ENCODE assay signal across 7 cellular contexts in the genomic region with DNA sequence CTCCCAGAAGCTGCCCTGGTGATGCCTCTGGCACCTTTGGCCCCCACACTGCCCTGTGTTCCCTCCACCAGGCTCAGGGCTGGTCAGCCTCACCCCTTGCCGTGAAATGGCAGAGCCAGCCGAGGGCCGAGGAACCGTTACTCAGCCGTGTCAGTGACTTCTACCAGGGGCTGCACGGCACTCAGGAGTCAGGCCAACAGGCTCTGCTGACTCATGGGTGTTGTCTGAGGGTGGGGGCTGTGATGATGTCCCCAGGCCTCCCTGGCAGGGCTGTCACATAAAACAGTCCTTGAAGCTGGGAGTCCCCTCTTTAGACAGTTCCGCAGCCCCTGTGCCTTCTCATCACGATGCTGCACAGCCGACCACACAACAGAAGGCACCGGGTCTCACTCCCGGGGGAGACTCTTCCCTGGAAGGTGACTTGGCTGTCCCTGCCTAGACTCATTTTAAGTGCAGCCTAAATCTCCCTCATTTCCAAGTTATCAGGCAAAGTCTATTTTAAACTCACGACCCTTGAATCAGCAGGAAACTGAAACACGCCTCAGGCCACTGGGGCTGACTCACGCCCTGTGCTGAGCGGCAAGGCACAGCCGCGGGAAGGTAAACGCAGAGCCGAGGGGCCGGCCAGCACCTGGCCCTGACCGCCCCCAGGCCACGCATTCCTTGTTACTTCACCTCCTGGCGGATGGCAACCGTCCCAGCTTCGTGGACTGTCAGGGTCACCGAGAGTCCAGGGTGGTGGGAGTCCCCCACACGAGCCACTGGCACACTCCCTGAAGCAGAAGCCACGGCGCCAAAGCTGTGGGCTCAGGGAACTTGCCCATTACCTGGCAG.
DNase-seq lines count a peak whose midpoint lies in the region; ATAC-seq and TF ChIP-seq lines count a peak whose summit lies in the region.

No MANE protein-coding gene starts in this region.

- peak overlapping the region; percentile 81 for H3K27ac Mint-ChIP-seq in activated T-helper 1 cell treated with anti-CD3 and anti-CD28 coated beads, Interleukin-12 subunit alpha, Interleukin-12 subunit beta, Interleukin-2, Interleukin-4 antibody, amounts not matched to agents 30 ng/mL and 10 ng/mL and 1 ng/mL, durations not matched to agents 14 hours and 24 hours and 36 hours

- peaks cover 88% of the 10 kb centered on the region for H3K4me1 Mint-ChIP-seq in activated T-helper 1 cell treated with anti-CD3 and anti-CD28 coated beads, Interleukin-12 subunit alpha, Interleukin-12 subunit beta, Interleukin-2, Interleukin-4 antibody, amounts not matched to agents 30 ng/mL and 10 ng/mL and 1 ng/mL, durations not matched to agents 14 hours and 24 hours and 36 hours (ENCODE audit: low read depth)

- DNase-seq in GM19238 (ENCODE audit: insufficient read length, low spot score) (peak; percentile 57), MG63 (peak; percentile 85), Right ventricle myocardium superior (peak; percentile 64), gastrocnemius medialis (peak in 1 of 2 donors; percentile 82)
- no peak for DNase-seq in activated T-helper 1 cell treated with anti-CD3 and anti-CD28 coated beads, Interleukin-12 subunit alpha, Interleukin-12 subunit beta, Interleukin-2, Interleukin-4 antibody, amounts not matched to agents 30 ng/mL and 10 ng/mL and 1 ng/mL, durations not matched to agents 14 hours and 24 hours and 36 hours (ENCODE audit: low spot score)

- H3K9me3 ChIP-seq in MG63 (no peaks in the 10 kb centered on the region), gastrocnemius medialis (no peaks in the 10 kb centered on the region)

- no peak for TF ChIP-seq POLR2A in gastrocnemius medialis (IDR thresholded peaks at IDR 0.05)

- TF ChIP-seq CTCF in gastrocnemius medialis (IDR thresholded peaks at IDR 0.05 in 4 of 5, conservative IDR thresholded peaks at IDR 0.05 in 1 of 5) = no peak

- in situ Hi-C loops in gastrocnemius medialis (cut with MboI; ENCODE audit: low sequenced_read_pairs in 4 of 4) = no loop called here

- no peaks in the 10 kb centered on the region for H3K27me3 Mint-ChIP-seq in activated T-helper 1 cell treated with anti-CD3 and anti-CD28 coated beads, Interleukin-12 subunit alpha, Interleukin-12 subunit beta, Interleukin-2, Interleukin-4 antibody, amounts not matched to agents 30 ng/mL and 10 ng/mL and 1 ng/mL, durations not matched to agents 14 hours and 24 hours and 36 hours (ENCODE audit: insufficient read depth)

- H3K9me3 Mint-ChIP-seq in activated T-helper 1 cell treated with anti-CD3 and anti-CD28 coated beads, Interleukin-12 subunit alpha, Interleukin-12 subunit beta, Interleukin-2, Interleukin-4 antibody, amounts not matched to agents 30 ng/mL and 10 ng/mL and 1 ng/mL, durations not matched to agents 14 hours and 24 hours and 36 hours = no peaks in the 10 kb centered on the region

- peak; percentile 57 for ATAC-seq in Right ventricle myocardium superior (ENCODE audit: poor library complexity)
- peak; percentile 31 to 51 for ATAC-seq in gastrocnemius medialis
- no peak for ATAC-seq in HG03045 (IDR thresholded peaks at IDR 0.05; ENCODE audit: unreplicated experiment)
- no peak for ATAC-seq in HG02588 (IDR thresholded peaks at IDR 0.05; ENCODE audit: unreplicated experiment)

- H3K36me3 Mint-ChIP-seq in activated T-helper 1 cell treated with anti-CD3 and anti-CD28 coated beads, Interleukin-12 subunit alpha, Interleukin-12 subunit beta, Interleukin-2, Interleukin-4 antibody, amounts not matched to agents 30 ng/mL and 10 ng/mL and 1 ng/mL, durations not matched to agents 14 hours and 24 hours and 36 hours (ENCODE audit: low read depth) = peaks cover 13% of the 10 kb centered on the region

- H3K36me3 ChIP-seq in MG63 (peaks cover 19% of the 10 kb centered on the region), gastrocnemius medialis (no peaks in the 10 kb centered on the region)

- H3K4me3 ChIP-seq in MG63 = peak overlapping the region; percentile 11; the same call in 1 of the 2 replicates
- H3K4me3 ChIP-seq in gastrocnemius medialis = peak overlapping the region; percentile 26 to 48 (median 35)

- H3K27me3 ChIP-seq in MG63 (no peaks in the 10 kb centered on the region), gastrocnemius medialis (no peaks in the 10 kb centered on the region)

- H3K27ac ChIP-seq in gastrocnemius medialis = peak overlapping the region; percentile 92 to 96 (median 93)

- intact Hi-C loops in activated T-helper 1 cell treated with anti-CD3 and anti-CD28 coated beads, Interleukin-12 subunit alpha, Interleukin-12 subunit beta, Interleukin-2, Interleukin-4 antibody, amounts not matched to agents 30 ng/mL and 10 ng/mL and 1 ng/mL, durations not matched to agents 14 hours and 24 hours and 36 hours (cut with micrococcal nuclease) = loop anchor here (1.0 to 5.0 kb wide), 2 partner anchors 87 to 185 kb away; no protein-coding TSS in a partner anchor
- intact Hi-C loops in Right ventricle myocardium superior (cut with DNase I) = no loop called here
- intact Hi-C loops in gastrocnemius medialis (cut with DNase I; ENCODE audit: low total_unique reads) = loop anchor here (2.0 to 5.0 kb wide), 2 partner anchors 19 to 167 kb away; no protein-coding TSS in a partner anchor

- H3K4me1 ChIP-seq in gastrocnemius medialis = peaks cover 88 to 94% of the 10 kb centered on the region in 2 donors

- peak overlapping the region; percentile 65 for H3K4me3 Mint-ChIP-seq in activated T-helper 1 cell treated with anti-CD3 and anti-CD28 coated beads, Interleukin-12 subunit alpha, Interleukin-12 subunit beta, Interleukin-2, Interleukin-4 antibody, amounts not matched to agents 30 ng/mL and 10 ng/mL and 1 ng/mL, durations not matched to agents 14 hours and 24 hours and 36 hours

Comparison
In these comparisons a context has a peak if more than half of its experiments do, and no peak if none do; other contexts are left out.
1. ATAC-seq: peak in Right ventricle myocardium superior (single experiment) and gastrocnemius medialis (2 of 2); none in HG03045 (single experiment) and HG02588 (single experiment).